Comparison of ENCODE assay signal across 31 cellular contexts in the genomic region with DNA sequence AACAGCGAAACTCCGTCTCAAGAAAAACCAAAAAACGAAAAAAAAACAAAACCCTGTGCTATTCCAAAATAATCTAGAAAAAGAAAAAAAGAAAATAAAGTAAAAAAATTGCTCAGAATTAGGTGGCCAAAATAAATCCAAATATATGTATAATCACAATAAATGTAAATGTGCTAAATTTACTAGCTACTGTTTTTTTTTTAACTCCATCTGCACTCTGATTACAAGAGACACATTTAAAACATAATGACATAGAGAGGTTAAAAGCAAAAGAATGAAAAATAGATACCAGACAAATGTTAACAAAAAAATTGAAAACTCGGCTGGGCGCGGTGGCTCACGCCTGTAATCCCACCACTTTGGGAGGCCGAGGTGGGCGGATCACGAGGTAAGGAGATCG.
"Had no signal": no experiment of that assay in that cellular context is flagged by ENCODE, and none has a peak within 500 bp of the region (broad histone marks: within the 10 kb centered on the region; RNA-seq: fewer than 3 reads in every experiment).

No MANE protein-coding gene starts in this region.

- ATAC-seq: activated CD8-positive, alpha-beta memory T cell treated with anti-CD3 and anti-CD28 coated beads, Interleukin-2, amount 10 ng/mL, durations not matched to agents 7 days and 5 days; activated CD8-positive, alpha-beta T cell treated with anti-CD3 and anti-CD28 coated beads, Interleukin-2, amount 10 ng/mL, durations not matched to agents 7 days and 5 days; activated naive CD8-positive, alpha-beta T cell treated with anti-CD3 and anti-CD28 coated beads, Interleukin-2, amount 50 U/mL, for 24 hours; body of pancreas had no signal

- FAIRE-seq: TTC549 had no signal

- H3K27ac ChIP-seq: body of pancreas, brain microvascular endothelial cell, breast epithelium, VCaP had no signal

- H3K36me3 ChIP-seq: ascending aorta, brain microvascular endothelial cell, breast epithelium had no signal

- H3K4me3 ChIP-seq: body of pancreas, breast epithelium had no signal

- H3K9me3 ChIP-seq: ascending aorta, body of pancreas, breast epithelium had no signal

- H3K27me3 ChIP-seq: ascending aorta, body of pancreas, brain microvascular endothelial cell, breast epithelium had no signal

- DNase-seq: activated B cell treated with CpG ODN at 0.5 μM for 24 hours; activated CD4-positive, alpha-beta memory T cell treated with anti-CD3 and anti-CD28 coated beads, Interleukin-2, amount 10 ng/mL, durations not matched to agents 7 days and 5 days; activated CD4-positive, alpha-beta T cell treated with anti-CD3 and anti-CD28 coated beads for 4 hours; activated CD4-positive, alpha-beta T cell treated with anti-CD3 and anti-CD28 coated beads, Interleukin-2, amount 10 ng/mL, durations not matched to agents 24 days and 14 days; activated CD4-positive, alpha-beta T cell treated with anti-CD3 and anti-CD28 coated beads, Interleukin-2, amount 50 U/mL, for 1 hour; activated CD4-positive, alpha-beta T cell treated with anti-CD3 and anti-CD28 coated beads, Interleukin-2, amount 50 U/mL, for 4 hours; activated CD4-positive, CD25-positive, alpha-beta regulatory T cell treated with anti-CD3 and anti-CD28 coated beads, Interleukin-2, amount 50 U/mL, for 72 hours; activated CD8-positive, alpha-beta memory T cell treated with anti-CD3 and anti-CD28 coated beads for 24 hours; activated CD8-positive, alpha-beta memory T cell treated with anti-CD3 and anti-CD28 coated beads, Interleukin-2, amount 10 ng/mL, durations not matched to agents 7 days and 5 days; activated CD8-positive, alpha-beta memory T cell treated with anti-CD3 and anti-CD28 coated beads, Interleukin-2, amount 50 U/mL, for 48 hours; activated CD8-positive, alpha-beta T cell treated with anti-CD3 and anti-CD28 coated beads, Interleukin-2, amount 10 ng/mL, durations not matched to agents 7 days and 5 days; activated effector memory CD4-positive, alpha-beta T cell treated with Interleukin-2 at 50 U/mL for 16 hours; activated gamma-delta T cell; activated naive CD4-positive, alpha-beta T cell treated with anti-CD3 and anti-CD28 coated beads, Interleukin-2, amount 10 ng/mL, durations not matched to agents 7 days and 5 days; activated naive CD4-positive, alpha-beta T cell treated with Interleukin-2 at 50 U/mL for 16 hours; activated naive CD8-positive, alpha-beta T cell treated with anti-CD3 and anti-CD28 coated beads, Interleukin-2, amount 10 ng/mL, durations not matched to agents 7 days and 5 days; activated naive CD8-positive, alpha-beta T cell treated with anti-CD3 and anti-CD28 coated beads, Interleukin-2, amount 50 U/mL, for 24 hours; activated T-cell treated with anti-CD3 and anti-CD28 coated beads, Interleukin-2, amount 50 U/mL, for 24 hours; activated T-cell treated with anti-CD3 and anti-CD28 coated beads, Interleukin-2, amount 50 U/mL, for 48 hours; amygdala; anterior cingulate cortex; body of pancreas; brain microvascular endothelial cell; central memory CD4-positive, alpha-beta T cell; T-helper 1 cell; T-helper 2 cell; T-helper 9 cell had no signal

- H3K4me1 ChIP-seq: body of pancreas, breast epithelium had no signal
